Comparison of ENCODE assay signal across 8 cellular contexts in genomic region chr11:68010058-68011041, GRCh38. TPM values are rescaled to one million over a fixed set of nuclear protein-coding genes. Genes with fewer than 3 reads are reported as not detected.
DNase-seq lines count a peak whose midpoint lies in the region; ATAC-seq and TF ChIP-seq lines count a peak whose summit lies in the region.

ALDH3B1 (plus strand) TSS chr11:68010327; CDS start chr11:68015298, 4,971 bp downstream.

- TF ChIP-seq CTCF in MM.1S (IDR thresholded peaks at IDR 0.05; ENCODE audit: low read length) (no peak), GM13976 (IDR thresholded peaks at IDR 0.05; ENCODE audit: borderline replicate concordance, control extremely low read depth, extremely low read depth, insufficient read depth, missing control alignments) (no peak)

- peak within 1 kb of the TSS; percentile 67 for H3K4me3 ChIP-seq in BLaER1
- peak within 1 kb of the TSS; percentile 32 for H3K4me3 ChIP-seq in MM.1S (ENCODE audit: low read length)

- no peaks in the 10 kb centered on the region for H3K9me3 ChIP-seq in BLaER1
- no peaks in the 10 kb centered on the region for H3K9me3 ChIP-seq in MM.1S (replicated peaks; ENCODE audit: insufficient read depth, low read length)

- H3K79me2 ChIP-seq in MM.1S (ENCODE audit: low read length), result no peaks in the 10 kb centered on the region

- no peaks in the 10 kb centered on the region for H3K9me2 ChIP-seq in MM.1S (replicated peaks; ENCODE audit: insufficient read depth, low read length)

- DNase-seq in MM.1S, result peak; percentile 66
- DNase-seq in amygdala (lab: John Stamatoyannopoulos, UW), result peak in 52 of 56 donors; percentile 31 to 93 (median 77)
- DNase-seq in left ventricle myocardium superior, result peak; percentile 94
- peak; percentile 55 to 94 (median 66) for DNase-seq in posterior cingulate gyrus
- DNase-seq in RKO (ENCODE audit: low spot score), result no peak
- DNase-seq in GM13976 (ENCODE audit: low spot score), result no peak

- H3K27ac ChIP-seq in BLaER1, result peak within 1 kb of the TSS; percentile 96
- H3K27ac ChIP-seq in MM.1S (ENCODE audit: low read length), result peak within 1 kb of the TSS; percentile 95

- H3K4me1 ChIP-seq in BLaER1 (peaks cover 100% of the 10 kb centered on the region), MM.1S (ENCODE audit: low read length) (peaks cover 69% of the 10 kb centered on the region)

- H3K27me3 ChIP-seq in BLaER1 (no peaks in the 10 kb centered on the region), MM.1S (replicated peaks; ENCODE audit: insufficient read depth, low read length) (no peaks in the 10 kb centered on the region)

- peak within 1 kb of the TSS; percentile 67 for H2AFZ ChIP-seq in MM.1S (ENCODE audit: low read length)

- 0 out of 2 replicates have a peak, but pooled peaks cover 5% of the 10 kb centered on the region for H3K36me3 ChIP-seq in BLaER1
- H3K36me3 ChIP-seq in MM.1S (replicated peaks; ENCODE audit: insufficient read depth, low read length), result no peaks in the 10 kb centered on the region

- H3K9ac ChIP-seq in BLaER1 (peak within 1 kb of the TSS; percentile 84), MM.1S (ENCODE audit: low read length) (peak within 1 kb of the TSS; percentile 68)

- H4K20me1 ChIP-seq in BLaER1, result no peaks in the 10 kb centered on the region
- H4K20me1 ChIP-seq in MM.1S (ENCODE audit: insufficient read depth, low read length), result no peaks in the 10 kb centered on the region

- in situ Hi-C loops in GM13976 (cut with MboI; ENCODE audit: low sequenced_read_pairs, unreplicated experiment), result no loop called here

- intact Hi-C loops in left ventricle myocardium superior (cut with micrococcal nuclease) (no loop called here), posterior cingulate gyrus (cut with DNase I) (no loop called here)

- H3F3A ChIP-seq in MM.1S (ENCODE audit: insufficient read depth, low read length), result peaks cover 50% of the 10 kb centered on the region

- ATAC-seq in left ventricle myocardium superior, result peak; percentile 89
- no peak for ATAC-seq in HG03139 (IDR thresholded peaks at IDR 0.05; ENCODE audit: unreplicated experiment)

- H3K4me2 ChIP-seq in BLaER1, result peak within 1 kb of the TSS; percentile 100
- peak within 1 kb of the TSS; percentile 70 for H3K4me2 ChIP-seq in MM.1S (ENCODE audit: low read depth, low read length)

RNA-seq across cellular contexts. Expression of gene ALDH3B1, which starts in this region (rescaled TPM):
- 4.9 TPM for total RNA-seq in left ventricle myocardium superior

Comparison
In these comparisons a context has a peak if more than half of its experiments do, and no peak if none do; other contexts are left out.
1. DNase-seq: peak in MM.1S (single experiment), amygdala (52 of 56), left ventricle myocardium superior (single experiment) and posterior cingulate gyrus (10 of 10); none in RKO (single experiment) and GM13976 (single experiment).